In genomic region chr16:66264311-66265105, GRCh38 we compare ENCODE assay signal across 24 cellular contexts.
DNase-seq lines count a peak whose midpoint lies in the region; ATAC-seq and TF ChIP-seq lines count a peak whose summit lies in the region.
"Had no signal": no experiment of that assay in that cellular context is flagged by ENCODE, and none has a peak within 500 bp of the region (broad histone marks: within the 10 kb centered on the region; RNA-seq: fewer than 3 reads in every experiment).

No MANE protein-coding gene starts in this region.

- H3K36me3 Mint-ChIP-seq in osteocyte (ENCODE audit: unreplicated experiment) = no peaks in the 10 kb centered on the region
- H3K36me3 Mint-ChIP-seq: CD8-positive, alpha-beta memory T cell; naive B cell had no signal

- H3K4me1 Mint-ChIP-seq in osteocyte (ENCODE audit: unreplicated experiment) = peaks cover 71% of the 10 kb centered on the region

- WGBS in hepatocyte (ENCODE audit: low lambda C conversion rate, missing lambda C conversion rate) = 76% methylated on average over 17 of the region's 17 CpGs

- no peak overlapping the region for H3K4me3 ChIP-seq in SJCRH30
- H3K4me3 ChIP-seq in hepatocyte = no peak overlapping the region
- H3K4me3 ChIP-seq: lung, skin epidermis had no signal

- TF ChIP-seq CTCF in hepatocyte (IDR thresholded peaks at IDR 0.05; ENCODE audit: poor library complexity) (no peak), osteocyte (IDR thresholded peaks at IDR 0.05) (no peak)

- H3K27me3 ChIP-seq in SJCRH30 = no peaks in the 10 kb centered on the region
- H3K27me3 ChIP-seq in hepatocyte = no peaks in the 10 kb centered on the region

- no peaks in the 10 kb centered on the region for H3K27me3 Mint-ChIP-seq in osteocyte (ENCODE audit: unreplicated experiment)

- no peak overlapping the region for H2AFZ ChIP-seq in hepatocyte

- H3K36me3 ChIP-seq in SJCRH30 = no peaks in the 10 kb centered on the region
- H3K36me3 ChIP-seq in hepatocyte (replicated peaks; ENCODE audit: insufficient read depth, low read depth) = no peaks in the 10 kb centered on the region

- H3K4me2 ChIP-seq in hepatocyte = no peak overlapping the region

- H3K9me3 ChIP-seq in SJCRH30 (replicated peaks) (no peaks in the 10 kb centered on the region), hepatocyte (ENCODE audit: low read depth) (no peaks in the 10 kb centered on the region)

- peak; percentile 59 for DNase-seq in A172 (ENCODE audit: low spot score)
- peak; percentile 66 to 74 for DNase-seq in SJCRH30
- peak; percentile 1 for DNase-seq in hepatocyte (ENCODE audit: low spot score)
- peak; percentile 79 for DNase-seq in osteocyte (ENCODE audit: extremely low spot score, unreplicated experiment)
- no peak for DNase-seq in dermis blood vessel endothelial cell
- DNase-seq in NCI-H2107 (lab: John Stamatoyannopoulos, UW) = no peak
- DNase-seq in COLO668 (lab: John Stamatoyannopoulos, UW; ENCODE audit: unreplicated experiment) = no peak
- DNase-seq: activated CD8-positive, alpha-beta T cell treated with anti-CD3 and anti-CD28 coated beads for 36 hours; activated effector memory CD4-positive, alpha-beta T cell treated with anti-CD3 and anti-CD28 coated beads, Interleukin-2, amount 50 U/mL, for 16 hours; activated naive CD8-positive, alpha-beta T cell treated with anti-CD3 and anti-CD28 coated beads, Interleukin-2, amount 50 U/mL, for 24 hours; activated T-cell treated with anti-CD3 and anti-CD28 coated beads, Interleukin-2, amount 50 U/mL, for 1 hour; CD8-positive, alpha-beta memory T cell; effector CD8-positive, alpha-beta T cell; GF-D8; HCEC 1CT; KG1; naive B cell; NCI-H1436; NCI-H774; stimulated activated naive CD8-positive, alpha-beta T cell treated with anti-CD3 and anti-CD28 coated beads, Interleukin-15, amount 100 ng/mL, for 72 hours had no signal

- no peak for ATAC-seq in GM19395 (IDR thresholded peaks at IDR 0.05; ENCODE audit: unreplicated experiment)
- ATAC-seq: activated CD4-positive, CD25-positive, alpha-beta regulatory T cell treated with anti-CD3 and anti-CD28 coated beads, Interleukin-2, amount 50 U/mL, for 24 hours; activated CD8-positive, alpha-beta T cell treated with anti-CD3 and anti-CD28 coated beads for 36 hours; activated naive CD8-positive, alpha-beta T cell treated with anti-CD3 and anti-CD28 coated beads, Interleukin-2, amount 50 U/mL, for 24 hours; stimulated activated naive CD8-positive, alpha-beta T cell treated with anti-CD3 and anti-CD28 coated beads, Interleukin-15, amount 100 ng/mL, for 72 hours had no signal

- H3K27ac ChIP-seq in SJCRH30 (peak overlapping the region; percentile 48), hepatocyte (peak overlapping the region; percentile 85)

- H3K79me2 ChIP-seq in hepatocyte = no peaks in the 10 kb centered on the region

- no peaks in the 10 kb centered on the region for H4K20me1 ChIP-seq in hepatocyte (ENCODE audit: insufficient read depth, poor library complexity, severe bottlenecking)

- no peaks in the 10 kb centered on the region for H3K9me2 ChIP-seq in hepatocyte (replicated peaks; ENCODE audit: insufficient read depth)

- H3K4me1 ChIP-seq in SJCRH30 = peaks cover 82% of the 10 kb centered on the region
- peaks cover 29% of the 10 kb centered on the region for H3K4me1 ChIP-seq in hepatocyte (ENCODE audit: insufficient read depth)

- H3K27ac Mint-ChIP-seq in osteocyte (ENCODE audit: unreplicated experiment) = no peak overlapping the region
- H3K27ac Mint-ChIP-seq: activated CD8-positive, alpha-beta T cell treated with anti-CD3 and anti-CD28 coated beads for 36 hours; activated naive CD8-positive, alpha-beta T cell treated with anti-CD3 and anti-CD28 coated beads, Interleukin-2, amount 50 U/mL, for 24 hours; CD8-positive, alpha-beta memory T cell; naive B cell; stimulated activated naive CD8-positive, alpha-beta T cell treated with anti-CD3 and anti-CD28 coated beads, Interleukin-15, amount 100 ng/mL, for 72 hours had no signal

- H3K9me3 Mint-ChIP-seq in osteocyte (ENCODE audit: unreplicated experiment) = no peaks in the 10 kb centered on the region
- H3K9me3 Mint-ChIP-seq: activated CD8-positive, alpha-beta T cell treated with anti-CD3 and anti-CD28 coated beads for 36 hours; activated naive CD8-positive, alpha-beta T cell treated with anti-CD3 and anti-CD28 coated beads, Interleukin-2, amount 50 U/mL, for 24 hours; CD8-positive, alpha-beta memory T cell; stimulated activated naive CD8-positive, alpha-beta T cell treated with anti-CD3 and anti-CD28 coated beads, Interleukin-15, amount 100 ng/mL, for 72 hours had no signal

- no peak overlapping the region for H3K4me3 Mint-ChIP-seq in osteocyte (ENCODE audit: unreplicated experiment)
- H3K4me3 Mint-ChIP-seq: activated CD8-positive, alpha-beta T cell treated with anti-CD3 and anti-CD28 coated beads for 36 hours; activated naive CD8-positive, alpha-beta T cell treated with anti-CD3 and anti-CD28 coated beads, Interleukin-2, amount 50 U/mL, for 24 hours; CD8-positive, alpha-beta memory T cell; naive B cell; stimulated activated naive CD8-positive, alpha-beta T cell treated with anti-CD3 and anti-CD28 coated beads, Interleukin-15, amount 100 ng/mL, for 72 hours had no signal

Comparison
In these comparisons a context has a peak if more than half of its experiments do, and no peak if none do; other contexts are left out.
1. DNase-seq: peak in A172 (single experiment), SJCRH30 (2 of 2), hepatocyte (single experiment) and osteocyte (single experiment); none in dermis blood vessel endothelial cell (single experiment), NCI-H2107 (single experiment) and COLO668 (single experiment).